In the genomic region with DNA sequence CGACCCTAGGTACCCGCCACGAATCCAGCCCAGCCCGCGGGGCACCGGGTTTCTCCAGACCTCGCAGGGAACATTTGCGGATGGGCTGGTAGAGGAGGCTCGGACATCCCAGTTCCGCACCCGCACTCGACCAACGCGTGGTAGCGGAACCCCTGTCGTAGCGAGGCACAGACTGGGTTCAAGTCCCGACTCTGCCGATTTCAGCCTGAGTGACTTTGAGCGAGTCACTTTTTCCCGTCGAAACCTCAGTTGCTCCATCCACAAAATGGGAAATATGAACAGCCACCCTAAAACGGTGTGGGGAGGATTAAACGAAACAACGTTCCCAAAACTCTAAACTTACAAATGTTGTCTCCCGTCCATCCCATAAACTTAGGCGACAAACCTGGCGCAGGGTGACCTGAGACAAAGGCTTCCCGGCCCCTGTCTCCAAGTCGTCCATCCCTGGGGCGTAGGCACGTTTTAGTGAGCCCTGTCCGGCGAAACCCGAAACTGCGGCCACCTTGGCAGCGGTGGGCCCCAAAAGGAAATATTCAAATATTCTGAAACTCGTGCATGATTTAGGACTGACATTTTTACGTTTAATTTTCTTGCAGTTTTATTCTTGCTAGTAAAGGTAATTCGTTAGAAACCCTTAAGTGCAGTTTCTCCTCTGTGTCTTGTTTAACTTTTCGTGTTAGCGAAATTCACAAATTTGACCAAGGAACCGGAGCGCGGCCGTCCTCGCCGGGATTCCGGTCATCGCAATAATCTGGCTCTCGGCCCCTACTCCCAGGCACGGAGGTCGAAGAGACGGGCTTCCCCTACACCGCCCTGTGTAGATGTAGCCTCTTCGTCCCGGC, we compare ENCODE assay signal across 7 cellular contexts. TPM values are rescaled to one million over a fixed set of nuclear protein-coding genes. Genes with fewer than 3 reads are reported as not detected.
A peak's percentile ranks its signal among the peaks of the same experiment; 100 is the strongest.
DNase-seq lines count a peak whose midpoint lies in the region; ATAC-seq and TF ChIP-seq lines count a peak whose summit lies in the region.

No MANE protein-coding gene starts in this region.

- TF ChIP-seq CTCF in thoracic aorta (IDR thresholded peaks at IDR 0.05), result no peak

- H3K27ac ChIP-seq in mesenchymal stem cell (ENCODE audit: low read length, poor library complexity, severe bottlenecking) (no peak overlapping the region), thoracic aorta (peak overlapping the region; percentile 94 to 98)

- peak overlapping the region; percentile 44 for H2AK5ac ChIP-seq in mesenchymal stem cell (ENCODE audit: low read length, severe bottlenecking)

- H3K4me1 ChIP-seq in mesenchymal stem cell (ENCODE audit: control insufficient read depth, insufficient read depth, low read depth, low read length) (peaks cover 44% of the 10 kb centered on the region), thoracic aorta (ENCODE audit: control insufficient read depth in 1 of 2, low read depth in 2 of 2) (peaks cover 0 to 30% of the 10 kb centered on the region in 2 donors)

- peak overlapping the region; percentile 68 to 90 for H3K4me3 ChIP-seq in mesenchymal stem cell (ENCODE audit: insufficient read depth in 1 of 2, low read depth in 1 of 2, low read length in 2 of 2)
- H3K4me3 ChIP-seq in thoracic aorta, result peak overlapping the region; percentile 99

- H4K8ac ChIP-seq in mesenchymal stem cell (ENCODE audit: low read length), result peak overlapping the region; percentile 63

- H3K79me1 ChIP-seq in mesenchymal stem cell (replicated peaks; ENCODE audit: low read length, poor library complexity, severe bottlenecking), result peaks cover 22% of the 10 kb centered on the region

- H2BK120ac ChIP-seq in mesenchymal stem cell (ENCODE audit: low read depth, low read length), result no peak overlapping the region

- H3K9me3 ChIP-seq in mesenchymal stem cell (ENCODE audit: control insufficient read depth, low read length), result no peaks in the 10 kb centered on the region
- no peaks in the 10 kb centered on the region for H3K9me3 ChIP-seq in thoracic aorta

- H2BK12ac ChIP-seq in mesenchymal stem cell (ENCODE audit: low read length in 2 of 2), result peak overlapping the region in 1 of 2 experiments; percentile 60

- H3K4me2 ChIP-seq in mesenchymal stem cell (ENCODE audit: low read length, poor library complexity, severe bottlenecking), result peak overlapping the region; percentile 84

- H3K18ac ChIP-seq in mesenchymal stem cell (ENCODE audit: low read depth in 1 of 2, low read length in 2 of 2), result peak overlapping the region in 1 of 2 experiments; percentile 66

- WGBS in mesenchymal stem cell, result 5% methylated on average over 57 of the region's 57 CpGs

- H3K9ac ChIP-seq in mesenchymal stem cell (ENCODE audit: low read length), result peak overlapping the region; percentile 90

- peak overlapping the region in 1 of 2 experiments; percentile 84 for H3K23ac ChIP-seq in mesenchymal stem cell (ENCODE audit: low read length in 2 of 2)

- H2BK15ac ChIP-seq in mesenchymal stem cell (ENCODE audit: low read depth, poor library complexity, severe bottlenecking), result peak overlapping the region; percentile 88

- H3K36me3 ChIP-seq in mesenchymal stem cell (ENCODE audit: control insufficient read depth in 1 of 2, insufficient read depth in 2 of 2, low read depth in 1 of 2, low read length in 2 of 2) (peaks cover 9 to 10% of the 10 kb centered on the region in 2 experiments), thoracic aorta (no peaks in the 10 kb centered on the region)

- no peak overlapping the region for H3K14ac ChIP-seq in mesenchymal stem cell (ENCODE audit: low read length in 2 of 2)

- peak overlapping the region in 1 of 2 experiments; percentile 69 for H3K4ac ChIP-seq in mesenchymal stem cell (ENCODE audit: low read depth in 1 of 2, low read length in 2 of 2)

- peak; percentile 13 for ATAC-seq in GM18907 (IDR thresholded peaks at IDR 0.05; ENCODE audit: unreplicated experiment)
- no peak for ATAC-seq in thoracic aorta (ENCODE audit: insufficient number of reproducible peaks, low FRiP score, low read depth)
- ATAC-seq in HG02623 (IDR thresholded peaks at IDR 0.05; ENCODE audit: unreplicated experiment), result no peak

- H2AFZ ChIP-seq in mesenchymal stem cell (ENCODE audit: low read depth, low read length), result no peak overlapping the region

- peak; percentile 69 for DNase-seq in OCI-M1 (lab: John Stamatoyannopoulos, UW)
- DNase-seq in central memory CD4-positive, alpha-beta T cell, result peak; percentile 13
- peak; percentile 8 for DNase-seq in mesenchymal stem cell
- DNase-seq in thoracic aorta (ENCODE audit: low spot score), result no peak
- DNase-seq in SHP77 treated with DMSO at 0.1 percent for 48 hours (lab: John Stamatoyannopoulos, UW), result no peak

- no peak overlapping the region for H4K91ac ChIP-seq in mesenchymal stem cell (ENCODE audit: low read length)

- H3K27me3 ChIP-seq in mesenchymal stem cell (ENCODE audit: control insufficient read depth in 1 of 2, insufficient read depth in 1 of 2, low read length in 2 of 2) (peaks cover 0 to 11% of the 10 kb centered on the region in 2 experiments), thoracic aorta (replicated peaks; ENCODE audit: insufficient read depth) (no peaks in the 10 kb centered on the region)

- no peak overlapping the region for H2BK5ac ChIP-seq in mesenchymal stem cell (ENCODE audit: low read depth, low read length, poor library complexity, severe bottlenecking)

RNA-seq across cellular contexts. Expression of a gene that starts 2.0 kb away (rescaled TPM):
- polyA plus RNA-seq in mesenchymal stem cell (2013, experiment 1 of 2), result 12.6 TPM
- polyA plus RNA-seq in mesenchymal stem cell (2013, experiment 2 of 2), result 11.8 TPM
- total RNA-seq in thoracic aorta, result 100 to 1,000 TPM; 113 to 201 TPM

RNA-seq across cellular contexts. Expression of a gene that starts 27.0 kb away (rescaled TPM):
- polyA plus RNA-seq in mesenchymal stem cell (2013, experiment 1 of 2), result 18.8 TPM
- 19.6 TPM for polyA plus RNA-seq in mesenchymal stem cell (2013, experiment 2 of 2)
- 1 to 10 TPM; 9.3 to 9.6 TPM for total RNA-seq in thoracic aorta

RNA-seq across cellular contexts. Expression of a gene that starts 28.4 kb away (rescaled TPM):
- polyA plus RNA-seq in mesenchymal stem cell (2013, experiment 1 of 2), result 0.47 TPM
- polyA plus RNA-seq in mesenchymal stem cell (2013, experiment 2 of 2), result 0.48 TPM
- 1 to 10 TPM in 1 of 2 donors, under 1 TPM in 1; 0.54 to 3.3 TPM for total RNA-seq in thoracic aorta

RNA-seq across cellular contexts. Expression of a gene that starts 45.0 kb away (rescaled TPM):
- 50.8 TPM for polyA plus RNA-seq in mesenchymal stem cell (2013, experiment 1 of 2)
- polyA plus RNA-seq in mesenchymal stem cell (2013, experiment 2 of 2), result 51.3 TPM
- total RNA-seq in thoracic aorta, result 10 to 100 TPM; 14.1 to 28.4 TPM

RNA-seq across cellular contexts. Expression of a gene that starts 49.4 kb away (rescaled TPM):
- 203 TPM for polyA plus RNA-seq in mesenchymal stem cell (2013, experiment 1 of 2)
- 206 TPM for polyA plus RNA-seq in mesenchymal stem cell (2013, experiment 2 of 2)
- 100 to 1,000 TPM; 108 to 124 TPM for total RNA-seq in thoracic aorta

Comparison
In these comparisons a context has a peak if more than half of its experiments do, and no peak if none do; other contexts are left out.
1. DNase-seq: peak in OCI-M1 (single experiment), central memory CD4-positive, alpha-beta T cell (single experiment) and mesenchymal stem cell (single experiment); none in thoracic aorta (single experiment) and SHP77 treated with DMSO at 0.1 percent for 48 hours (single experiment).